8 cellular contexts compared by ENCODE assay signal in the genomic region with DNA sequence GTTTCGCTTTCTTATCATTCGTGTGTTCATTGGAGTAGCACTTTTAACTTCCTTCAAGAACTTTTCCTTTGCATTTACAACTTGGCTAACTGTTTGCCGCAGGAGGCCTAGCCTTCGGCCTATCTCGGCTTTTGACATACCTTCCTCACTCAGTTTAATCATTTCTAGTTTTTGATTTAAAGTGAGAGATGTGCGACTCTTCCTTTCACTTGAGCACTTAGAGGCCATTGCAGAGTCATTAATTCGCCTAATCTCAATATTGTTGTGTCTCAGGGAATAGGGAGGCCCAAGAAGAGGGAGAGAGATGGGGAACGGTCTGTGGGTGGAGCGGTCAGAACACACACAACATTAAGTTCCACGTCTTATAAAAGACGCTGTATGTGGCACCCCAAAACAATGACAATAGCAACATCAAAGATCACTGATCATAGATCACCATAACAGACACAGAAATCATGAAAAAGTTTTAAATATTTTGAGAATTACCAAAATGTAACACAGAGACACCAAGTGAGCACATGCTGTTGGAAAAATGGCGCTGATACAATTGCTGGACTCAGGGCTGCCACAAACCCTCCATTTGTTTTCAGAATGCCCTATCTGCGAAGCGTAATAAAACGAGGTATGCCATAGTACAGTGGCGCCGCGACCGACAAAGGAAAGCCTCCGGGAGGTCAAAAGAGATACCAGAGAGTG. TPM values are rescaled to one million over a fixed set of nuclear protein-coding genes. Genes with fewer than 3 reads are reported as not detected.
A peak's percentile ranks its signal among the peaks of the same experiment; 100 is the strongest.
DNase-seq lines count a peak whose midpoint lies in the region; ATAC-seq and TF ChIP-seq lines count a peak whose summit lies in the region.

No MANE protein-coding gene starts in this region.

- H3K27me3 Mint-ChIP-seq in HFFc6 (ENCODE audit: insufficient read depth) = peaks cover 4% of the 10 kb centered on the region

- H3K4me3 Mint-ChIP-seq in HFFc6 = peak overlapping the region; percentile 98

- no peaks in the 10 kb centered on the region; the same call in 1 of the 2 replicates for H3K9me3 Mint-ChIP-seq in HFFc6

- no peak for ATAC-seq in GM21526 (IDR thresholded peaks at IDR 0.05; ENCODE audit: low FRiP score, unreplicated experiment)

- H3K36me3 ChIP-seq in SK-N-MC (ENCODE audit: insufficient read depth, low read length) = peaks cover 28% of the 10 kb centered on the region

- no peaks in the 10 kb centered on the region; the same call in 1 of the 2 replicates for H3K9me3 ChIP-seq in SK-N-MC (ENCODE audit: low read depth, low read length)

- TF ChIP-seq CTCF in HFFc6 (IDR thresholded peaks at IDR 0.05) (no peak), fibroblast of mammary gland (conservative IDR thresholded peaks at IDR 0.05; ENCODE audit: control insufficient read depth, insufficient read depth, low read depth, low read length) (no peak)

- peak overlapping the region; percentile 97 for H3K27ac Mint-ChIP-seq in HFFc6

- peaks cover 34% of the 10 kb centered on the region for H3K36me3 Mint-ChIP-seq in HFFc6 (ENCODE audit: low read depth)

- peak overlapping the region; percentile 94 for H3K27ac ChIP-seq in SK-N-MC

- DNase-seq in HFFc6 = no peak
- no peak for DNase-seq in SK-N-MC (ENCODE audit: low read depth, low spot score)
- DNase-seq in fibroblast of mammary gland (ENCODE audit: low read depth) = peak; percentile 27
- no peak for DNase-seq in skeletal muscle cell (ENCODE audit: low read depth)
- DNase-seq in NCI-H446 treated with DMSO at 0.1 percent for 48 hours (lab: John Stamatoyannopoulos, UW) = no peak
- no peak for DNase-seq in activated effector memory CD4-positive, alpha-beta T cell treated with anti-CD3 and anti-CD28 coated beads, Interleukin-2, amount 50 U/mL, for 16 hours
- no peak for DNase-seq in Kasumi-1 (lab: John Stamatoyannopoulos, UW)

- peaks cover 50% of the 10 kb centered on the region for H3K4me1 Mint-ChIP-seq in HFFc6 (ENCODE audit: low read depth)

- H3K9ac ChIP-seq in SK-N-MC (ENCODE audit: insufficient read length) = peak overlapping the region; percentile 100

- peak overlapping the region; percentile 100 for H3K4me3 ChIP-seq in SK-N-MC
- H3K4me3 ChIP-seq in fibroblast of mammary gland (ENCODE audit: control insufficient read depth, low read depth, low read length) = peak overlapping the region; percentile 91
- peak overlapping the region; percentile 86 for H3K4me3 ChIP-seq in skeletal muscle cell (ENCODE audit: low read depth, low read length)

RNA-seq across cellular contexts. Expression of a gene that starts 0.6 kb away (rescaled TPM):
- 1 to 10 TPM; 2.9 to 3.7 (median 3.1) TPM for total RNA-seq in HFFc6 (2021; fragmentation: NEBNext Ultra II Directional; extraction: Animal tissue kit (Norgen Biotek cat#: 25700))

RNA-seq across cellular contexts. Expression of a gene that starts 0.7 kb away (rescaled TPM):
- 10 to 100 TPM; 79.7 to 89.7 (median 83.8) TPM for total RNA-seq in HFFc6 (2021; fragmentation: NEBNext Ultra II Directional; extraction: Animal tissue kit (Norgen Biotek cat#: 25700))

RNA-seq across cellular contexts. Expression of a gene that starts 10.3 kb away (rescaled TPM):
- total RNA-seq in HFFc6 (2021; fragmentation: NEBNext Ultra II Directional; extraction: Animal tissue kit (Norgen Biotek cat#: 25700)) = not detected

RNA-seq across cellular contexts. Expression of a gene that starts 23.8 kb away (rescaled TPM):
- total RNA-seq in HFFc6 (2021; fragmentation: NEBNext Ultra II Directional; extraction: Animal tissue kit (Norgen Biotek cat#: 25700)) = not detected

RNA-seq across cellular contexts. Expression of a gene that starts 29.6 kb away (rescaled TPM):
- total RNA-seq in HFFc6 (2021; fragmentation: NEBNext Ultra II Directional; extraction: Animal tissue kit (Norgen Biotek cat#: 25700)) = not detected
